ENCODE assay signal across 9 cellular contexts in genomic region chr2:62672601-62673000, GRCh38. TPM values are rescaled to one million over a fixed set of nuclear protein-coding genes. Genes with fewer than 3 reads are reported as not detected.
A peak's percentile ranks its signal among the peaks of the same experiment; 100 is the strongest.
DNase-seq lines count a peak whose midpoint lies in the region; TF ChIP-seq lines count a peak whose summit lies in the region.
"Had no signal": no experiment of that assay in that cellular context is flagged by ENCODE, and none has a peak within 500 bp of the region (broad histone marks: within the 10 kb centered on the region; RNA-seq: fewer than 3 reads in every experiment).

No MANE protein-coding gene starts in this region.

- H3K4me3 ChIP-seq in cardiac muscle cell (no peak overlapping the region), uterus (no peak overlapping the region)

- intact Hi-C loops in cardiac septum (cut with DNase I): no loop called here
- intact Hi-C loops in uterus (cut with DNase I; ENCODE audit: low total_unique reads): no loop called here

- H3K27me3 ChIP-seq in cardiac muscle cell (no peaks in the 10 kb centered on the region), uterus (no peaks in the 10 kb centered on the region)

- peak overlapping the region; percentile 90 for H3K27ac ChIP-seq in cardiac muscle cell
- H3K27ac ChIP-seq in uterus: peak overlapping the region; percentile 36 to 42

- DNase-seq in cardiac muscle cell (ENCODE audit: low read depth in 1 of 2, low spot score in 1 of 2) (peak; percentile 90 to 93), cardiac septum (ENCODE audit: low spot score) (no peak), dedifferentiated amniotic fluid mesenchymal stem cell (ENCODE audit: extremely low spot score) (peak; percentile 71), left kidney (ENCODE audit: low read depth, low spot score) (peak; percentile 66), uterus (no peak), NCI-H524 treated with DMSO at 0.1 percent for 48 hours (lab: John Stamatoyannopoulos, UW) (no peak), NOMO-1 treated with DMSO at 0.1 percent for 48 hours (lab: John Stamatoyannopoulos, UW; ENCODE audit: unreplicated experiment) (no peak), NCI-H2227 treated with DMSO at 0.1 percent for 48 hours (lab: John Stamatoyannopoulos, UW) (no peak)
- DNase-seq: activated T-cell treated with anti-CD3 and anti-CD28 coated beads, Interleukin-2, amount 50 U/mL, for 48 hours had no signal

- H3K36me3 ChIP-seq in cardiac muscle cell: no peaks in the 10 kb centered on the region
- H3K36me3 ChIP-seq in uterus: no peaks in the 10 kb centered on the region

- TF ChIP-seq CTCF in cardiac muscle cell (IDR thresholded peaks at IDR 0.05; ENCODE audit: low read depth, low read length) (no peak), uterus (IDR thresholded peaks at IDR 0.05) (no peak)

- H3K4me1 ChIP-seq in cardiac muscle cell (ENCODE audit: low read depth) (peaks cover 14% of the 10 kb centered on the region), uterus (no peaks in the 10 kb centered on the region)

- no peak for TF ChIP-seq POLR2A in uterus (IDR thresholded peaks at IDR 0.05)

- H3K9me3 ChIP-seq in cardiac muscle cell (ENCODE audit: low read depth): no peaks in the 10 kb centered on the region
- H3K9me3 ChIP-seq in uterus: no peaks in the 10 kb centered on the region

RNA-seq across cellular contexts. Expression of gene EHBP1, which starts 32.9 kb away (rescaled TPM):
- 18.7 and 30.8 TPM in 2 replicates for total RNA-seq in cardiac muscle cell
- 11.7 and 15.7 TPM in 2 replicates for polyA plus RNA-seq in cardiac muscle cell
- 19.4 TPM for total RNA-seq in cardiac septum
- total RNA-seq in uterus: 100 to 1,000 TPM in 3 of 4 donors, 10 to 100 TPM in 1; 52.6 to 167 (median 135) TPM

Comparison
In these comparisons a context has a peak if more than half of its experiments do, and no peak if none do; other contexts are left out.
1. DNase-seq: peak in cardiac muscle cell (2 of 2), dedifferentiated amniotic fluid mesenchymal stem cell (single experiment) and left kidney (single experiment); none in cardiac septum (single experiment), uterus (0 of 2), NCI-H524 treated with DMSO at 0.1 percent for 48 hours (single experiment), NOMO-1 treated with DMSO at 0.1 percent for 48 hours (single experiment) and NCI-H2227 treated with DMSO at 0.1 percent for 48 hours (single experiment).